Comparison of ENCODE assay signal across 22 cellular contexts in genomic region chr1:1340185-1340584, GRCh38. TPM values are rescaled to one million over a fixed set of nuclear protein-coding genes. Genes with fewer than 3 reads are reported as not detected.
DNase-seq lines count a peak whose midpoint lies in the region; TF ChIP-seq lines count a peak whose summit lies in the region.
"Had no signal": no experiment of that assay in that cellular context is flagged by ENCODE, and none has a peak within 500 bp of the region (broad histone marks: within the 10 kb centered on the region; RNA-seq: fewer than 3 reads in every experiment).

No MANE protein-coding gene starts in this region.

- H3K4me3 Mint-ChIP-seq in neural crest cell = peak overlapping the region; percentile 44
- H3K4me3 Mint-ChIP-seq: CD14-positive monocyte; CD4-positive, alpha-beta memory T cell; CD4-positive, CD25-positive, alpha-beta regulatory T cell; CD8-positive, alpha-beta memory T cell had no signal

- no peaks in the 10 kb centered on the region for H3K9me3 Mint-ChIP-seq in neural crest cell
- H3K9me3 Mint-ChIP-seq: CD4-positive, alpha-beta memory T cell; CD8-positive, alpha-beta memory T cell had no signal

- no peaks in the 10 kb centered on the region for H3K27me3 Mint-ChIP-seq in neural crest cell (ENCODE audit: low read depth)
- H3K27me3 Mint-ChIP-seq: CD4-positive, alpha-beta memory T cell; CD4-positive, CD25-positive, alpha-beta regulatory T cell; CD8-positive, alpha-beta memory T cell had no signal

- peaks cover 10% of the 10 kb centered on the region for H3K36me3 Mint-ChIP-seq in neural crest cell (ENCODE audit: low read depth)

- CTCF ChIA-PET in RWPE1 (lab: Yijun Ruan, JAX) = no interaction called here

- POLR2A ChIA-PET in RWPE1 (lab: Yijun Ruan, JAX; ENCODE audit: low non-redundant PET) = no interaction called here

- no peak overlapping the region for H3K27ac Mint-ChIP-seq in neural crest cell (ENCODE audit: unreplicated experiment)
- H3K27ac Mint-ChIP-seq: CD4-positive, CD25-positive, alpha-beta regulatory T cell had no signal

- no peak for TF ChIP-seq POLR2A in erythroblast (IDR thresholded peaks at IDR 0.05; ENCODE audit: low read length)

- DNase-seq in RWPE1 (ENCODE audit: low spot score) = no peak
- no peak for DNase-seq in neural crest cell (ENCODE audit: low read depth, low spot score)
- no peak for DNase-seq in stimulated activated CD4-positive, alpha-beta T cell treated with anti-CD3 and anti-CD28 coated beads, Interleukin-4, amount 100 ng/mL, for 1 hour
- DNase-seq in NOMO-1 treated with DMSO at 0.1 percent for 48 hours (lab: John Stamatoyannopoulos, UW; ENCODE audit: unreplicated experiment) = no peak
- DNase-seq in erythroblast (lab: John Stamatoyannopoulos, UW) = no peak
- DNase-seq: 8988T; ACHN; BE2C; C1 segment of cervical spinal cord; CD4-positive, CD25-positive, alpha-beta regulatory T cell; CD8-positive, alpha-beta memory T cell; COR-L47; DMS 273 treated with DMSO at 0.1 percent for 48 hours; DMS153; DMS53; DMS79; DND-41; EL; GDM1 had no signal

- no peak for TF ChIP-seq CTCF in RWPE1 (conservative IDR thresholded peaks at IDR 0.05; ENCODE audit: low read depth)
- TF ChIP-seq CTCF in neural crest cell (conservative IDR thresholded peaks at IDR 0.05) = no peak

- H3K27ac ChIP-seq in RWPE1 = 0 out of 2 replicates have a peak overlapping the region, but pooled peaks have one; percentile 14
- H3K27ac ChIP-seq: BLaER1 had no signal

- H3K4me1 Mint-ChIP-seq in neural crest cell = no peaks in the 10 kb centered on the region
- H3K4me1 Mint-ChIP-seq: CD14-positive monocyte; CD4-positive, CD25-positive, alpha-beta regulatory T cell had no signal

RNA-seq across cellular contexts. Expression of gene DVL1, which starts 9.0 kb away (rescaled TPM):
- 63.4 and 66.7 TPM in 2 replicates for total RNA-seq in neural crest cell

RNA-seq across cellular contexts. Expression of gene TAS1R3, which starts 9.1 kb away (rescaled TPM):
- 0.64 and 0.68 TPM in 2 replicates for total RNA-seq in neural crest cell

RNA-seq across cellular contexts. Expression of gene CPTP, which starts 15.6 kb away (rescaled TPM):
- total RNA-seq in neural crest cell = 18.9 and 19.8 TPM in 2 replicates

RNA-seq across cellular contexts. Expression of gene INTS11, which starts 15.7 kb away (rescaled TPM):
- 137 and 160 TPM in 2 replicates for total RNA-seq in neural crest cell

RNA-seq across cellular contexts. Expression of gene MXRA8, which starts 18.2 kb away (rescaled TPM):
- total RNA-seq in neural crest cell = 5.0 and 5.8 TPM in 2 replicates
